In genomic region chr16:82641336-82641984, GRCh38 we compare ENCODE assay signal across 11 cellular contexts. TPM values are rescaled to one million over a fixed set of nuclear protein-coding genes. Genes with fewer than 3 reads are reported as not detected.
DNase-seq lines count a peak whose midpoint lies in the region; ATAC-seq and TF ChIP-seq lines count a peak whose summit lies in the region.
"Had no signal": no experiment of that assay in that cellular context is flagged by ENCODE, and none has a peak within 500 bp of the region (broad histone marks: within the 10 kb centered on the region; RNA-seq: fewer than 3 reads in every experiment).

No MANE protein-coding gene starts in this region.

- peaks cover 23% of the 10 kb centered on the region for H3K4me1 ChIP-seq in PC-3 (ENCODE audit: insufficient read depth, low read length)
- H3K4me1 ChIP-seq: parathyroid adenoma had no signal

- intact Hi-C loops in PC-3 (cut with micrococcal nuclease): no loop called here

- H3K27me3 Mint-ChIP-seq in naive thymus-derived CD8-positive, alpha-beta T cell: peaks cover 0 to 9% (median 4%) of the 10 kb centered on the region in 5 donors

- ATAC-seq in PC-3 (no peak), GM21367 (IDR thresholded peaks at IDR 0.05; ENCODE audit: unreplicated experiment) (no peak)
- no peak for ATAC-seq in naive thymus-derived CD8-positive, alpha-beta T cell

- H3K4me3 Mint-ChIP-seq in naive thymus-derived CD8-positive, alpha-beta T cell: no peak overlapping the region

- no peak for DNase-seq in AG09319 (ENCODE audit: extremely low read depth, low read depth)
- DNase-seq in PC-3: peak; percentile 47
- DNase-seq in fibroblast of mammary gland (ENCODE audit: low read depth): peak; percentile 59
- DNase-seq in coronary artery (ENCODE audit: low spot score): no peak
- no peak for DNase-seq in naive thymus-derived CD8-positive, alpha-beta T cell
- no peak for DNase-seq in hypothalamus (lab: John Stamatoyannopoulos, UW)
- DNase-seq: activated T-cell treated with anti-CD3 and anti-CD28 coated beads for 4 hours, SJCRH30 had no signal

- BruUV-seq in PC-3 (replicated peaks; lab: Mats Ljungman, UMichigan): no TSS peak

- no peak overlapping the region for H3K9ac ChIP-seq in PC-3 (ENCODE audit: low read length)
- H3K9ac ChIP-seq: parathyroid adenoma had no signal

- H2AFZ ChIP-seq in PC-3 (ENCODE audit: low read length): no peak overlapping the region
- H2AFZ ChIP-seq: parathyroid adenoma had no signal

- no peaks in the 10 kb centered on the region for H4K20me1 ChIP-seq in PC-3 (ENCODE audit: low read length)

- no peaks in the 10 kb centered on the region for H3K9me3 ChIP-seq in PC-3 (ENCODE audit: low read length)
- H3K9me3 ChIP-seq: SJCRH30 had no signal

- no peaks in the 10 kb centered on the region for H3K79me2 ChIP-seq in PC-3 (ENCODE audit: low read length)
- H3K79me2 ChIP-seq: parathyroid adenoma had no signal

- no peak overlapping the region for H3K4me2 ChIP-seq in PC-3 (ENCODE audit: low read length)

- H3K27ac ChIP-seq in PC-3 (ENCODE audit: low read length) (no peak overlapping the region), coronary artery (no peak overlapping the region)
- H3K27ac ChIP-seq: parathyroid adenoma, SJCRH30 had no signal

- no peaks in the 10 kb centered on the region for H3K36me3 ChIP-seq in PC-3 (ENCODE audit: low read depth, low read length)
- H3K36me3 ChIP-seq: SJCRH30 had no signal

- peaks cover 0 to 1% (median 0%) of the 10 kb centered on the region in 4 donors for H3K4me1 Mint-ChIP-seq in naive thymus-derived CD8-positive, alpha-beta T cell

- H3K4me3 ChIP-seq in GM12875 (ENCODE audit: low read depth, low read length): no peak overlapping the region
- H3K4me3 ChIP-seq in PC-3 (ENCODE audit: low read length): no peak overlapping the region
- H3K4me3 ChIP-seq in fibroblast of mammary gland (ENCODE audit: control insufficient read depth, low read depth, low read length): no peak overlapping the region
- H3K4me3 ChIP-seq in coronary artery: no peak overlapping the region
- H3K4me3 ChIP-seq: SJCRH30 had no signal

- no peaks in the 10 kb centered on the region for H3K36me3 Mint-ChIP-seq in naive thymus-derived CD8-positive, alpha-beta T cell

- peak; percentile 47 for TF ChIP-seq CTCF in AG09319 (IDR thresholded peaks at IDR 0.05; ENCODE audit: low read depth, low read length)
- peak; percentile 38; the same call in 1 of the 2 replicates for TF ChIP-seq CTCF in GM12875 (IDR thresholded peaks at IDR 0.05; ENCODE audit: borderline replicate concordance, insufficient read depth, low read depth, low read length)
- TF ChIP-seq CTCF in PC-3 (conservative IDR thresholded peaks at IDR 0.05; ENCODE audit: low read depth, low read length): peak; percentile 48
- TF ChIP-seq CTCF in fibroblast of mammary gland (conservative IDR thresholded peaks at IDR 0.05; ENCODE audit: control insufficient read depth, insufficient read depth, low read depth, low read length): peak; percentile 58
- TF ChIP-seq CTCF in coronary artery (IDR thresholded peaks at IDR 0.05): no peak

- POLR2A ChIA-PET in PC-3 (lab: Charles Lee; ENCODE audit: unreplicated experiment): no interaction called here
- POLR2A ChIA-PET in naive thymus-derived CD8-positive, alpha-beta T cell (lab: Charles Lee): no interaction called here

- CTCF ChIA-PET in PC-3 (lab: Charles Lee): no interaction called here

- no peaks in the 10 kb centered on the region for H3F3A ChIP-seq in PC-3 (ENCODE audit: low read length, unreplicated experiment)

- H3K27me3 ChIP-seq in PC-3 (ENCODE audit: low read length): no peaks in the 10 kb centered on the region
- H3K27me3 ChIP-seq: SJCRH30 had no signal

- peak overlapping the region in 1 of 10 donors; percentile 2 for H3K27ac Mint-ChIP-seq in naive thymus-derived CD8-positive, alpha-beta T cell

- H3K9me2 ChIP-seq in PC-3 (replicated peaks; ENCODE audit: low read length): no peaks in the 10 kb centered on the region

- H3K9me3 Mint-ChIP-seq in naive thymus-derived CD8-positive, alpha-beta T cell: peaks cover 0 to 2% (median 0%) of the 10 kb centered on the region in 9 donors

RNA-seq across cellular contexts. Expression of gene CDH13, which starts 14.7 kb away (rescaled TPM):
- total RNA-seq in PC-3 (2014; rRNA removed): 0.36 TPM in 1 of 2 replicates, not detected in the other
- not detected for total RNA-seq in naive thymus-derived CD8-positive, alpha-beta T cell
- not detected for polyA plus RNA-seq in naive thymus-derived CD8-positive, alpha-beta T cell

Comparison
In these comparisons a context has a peak if more than half of its experiments do, and no peak if none do; other contexts are left out.
1. DNase-seq: peak in PC-3 (single experiment) and fibroblast of mammary gland (single experiment); none in AG09319 (single experiment), coronary artery (single experiment), naive thymus-derived CD8-positive, alpha-beta T cell (0 of 10) and hypothalamus (0 of 51).